ENCODE assay signal across 1 cellular context in the genomic region with DNA sequence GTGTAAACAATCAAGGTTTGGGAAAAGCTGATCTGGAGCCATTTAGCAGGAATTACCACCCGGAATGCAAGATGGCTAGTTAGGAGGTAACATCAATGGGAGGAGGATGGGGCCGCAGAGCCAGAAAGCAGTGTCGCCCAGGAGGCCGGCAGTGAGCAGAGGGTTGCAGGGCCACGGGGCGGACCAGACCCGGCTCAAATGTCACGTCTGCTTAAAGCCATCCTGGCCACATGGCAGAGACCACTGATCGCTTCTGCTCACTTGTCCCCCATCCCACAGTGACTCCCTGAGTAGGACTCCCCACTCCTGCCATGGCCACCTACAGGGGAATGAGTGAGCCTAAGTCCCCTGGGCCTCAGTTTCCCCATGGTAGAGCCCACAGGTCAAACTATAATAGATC.
TF ChIP-seq lines count a peak whose summit lies in the region.

No MANE protein-coding gene starts in this region.

TF ChIP-seq in A549, 52 proteins besides CTCF, POLR2A, EP300 and RAD21 (continued from another document):
- TF ChIP-seq, protein P1, sequence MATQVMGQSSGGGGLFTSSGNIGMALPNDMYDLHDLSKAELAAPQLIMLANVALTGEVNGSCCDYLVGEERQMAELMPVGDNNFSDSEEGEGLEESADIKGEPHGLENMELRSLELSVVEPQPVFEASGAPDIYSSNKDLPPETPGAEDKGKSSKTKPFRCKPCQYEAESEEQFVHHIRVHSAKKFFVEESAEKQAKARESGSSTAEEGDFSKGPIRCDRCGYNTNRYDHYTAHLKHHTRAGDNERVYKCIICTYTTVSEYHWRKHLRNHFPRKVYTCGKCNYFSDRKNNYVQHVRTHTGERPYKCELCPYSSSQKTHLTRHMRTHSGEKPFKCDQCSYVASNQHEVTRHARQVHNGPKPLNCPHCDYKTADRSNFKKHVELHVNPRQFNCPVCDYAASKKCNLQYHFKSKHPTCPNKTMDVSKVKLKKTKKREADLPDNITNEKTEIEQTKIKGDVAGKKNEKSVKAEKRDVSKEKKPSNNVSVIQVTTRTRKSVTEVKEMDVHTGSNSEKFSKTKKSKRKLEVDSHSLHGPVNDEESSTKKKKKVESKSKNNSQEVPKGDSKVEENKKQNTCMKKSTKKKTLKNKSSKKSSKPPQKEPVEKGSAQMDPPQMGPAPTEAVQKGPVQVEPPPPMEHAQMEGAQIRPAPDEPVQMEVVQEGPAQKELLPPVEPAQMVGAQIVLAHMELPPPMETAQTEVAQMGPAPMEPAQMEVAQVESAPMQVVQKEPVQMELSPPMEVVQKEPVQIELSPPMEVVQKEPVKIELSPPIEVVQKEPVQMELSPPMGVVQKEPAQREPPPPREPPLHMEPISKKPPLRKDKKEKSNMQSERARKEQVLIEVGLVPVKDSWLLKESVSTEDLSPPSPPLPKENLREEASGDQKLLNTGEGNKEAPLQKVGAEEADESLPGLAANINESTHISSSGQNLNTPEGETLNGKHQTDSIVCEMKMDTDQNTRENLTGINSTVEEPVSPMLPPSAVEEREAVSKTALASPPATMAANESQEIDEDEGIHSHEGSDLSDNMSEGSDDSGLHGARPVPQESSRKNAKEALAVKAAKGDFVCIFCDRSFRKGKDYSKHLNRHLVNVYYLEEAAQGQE (IDR thresholded peaks at IDR 0.05) = no peak
- TF ChIP-seq, protein P2, sequence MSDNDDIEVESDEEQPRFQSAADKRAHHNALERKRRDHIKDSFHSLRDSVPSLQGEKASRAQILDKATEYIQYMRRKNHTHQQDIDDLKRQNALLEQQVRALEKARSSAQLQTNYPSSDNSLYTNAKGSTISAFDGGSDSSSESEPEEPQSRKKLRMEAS (IDR thresholded peaks at IDR 0.05) = no peak
- TF ChIP-seq TP53 (CRISPR knock-in tag; IDR thresholded peaks at IDR 0.05) (no peak), JUN (IDR thresholded peaks at IDR 0.05) (no peak)
TF ChIP-seq in A549: peak in this region for 0.
